Comparison of ENCODE assay signal across 7 cellular contexts in the genomic region with DNA sequence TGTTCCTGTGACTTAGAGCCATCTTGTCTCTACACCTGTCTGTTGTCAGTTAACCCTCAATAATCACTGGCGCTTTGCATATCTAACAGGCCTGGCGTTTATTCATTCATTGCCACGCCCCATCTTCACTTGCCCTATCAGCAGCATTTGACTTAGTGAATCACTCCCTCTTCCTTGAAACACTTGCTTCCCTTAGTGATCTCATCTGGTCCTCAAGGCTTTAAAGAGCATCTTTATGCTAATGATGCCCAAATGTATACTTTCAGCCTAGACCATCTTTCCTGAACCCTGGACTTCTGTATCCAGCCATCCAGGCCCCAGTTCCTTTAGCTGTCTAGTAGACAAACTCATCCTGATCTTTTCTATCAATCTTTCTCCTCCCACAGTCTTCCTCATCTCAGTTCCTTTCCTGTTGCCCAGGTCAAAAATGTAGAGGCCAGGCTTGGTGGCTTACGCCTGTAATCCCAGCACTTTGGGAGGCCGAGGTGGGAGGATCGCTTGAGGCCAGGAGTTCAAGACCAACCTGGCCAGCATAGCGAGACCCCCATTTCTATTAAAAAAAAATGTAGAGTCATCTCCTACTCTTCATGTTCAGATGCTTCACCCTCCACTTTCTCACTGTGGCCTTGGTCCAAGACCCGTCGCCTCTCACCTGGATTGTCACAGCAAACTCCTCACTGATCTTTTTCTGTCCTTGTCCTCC. TPM values are rescaled to one million over a fixed set of nuclear protein-coding genes. Genes with fewer than 3 reads are reported as not detected.
DNase-seq lines count a peak whose midpoint lies in the region; ATAC-seq and TF ChIP-seq lines count a peak whose summit lies in the region.

No MANE protein-coding gene starts in this region.

- H3K79me2 ChIP-seq in OCI-LY7 (ENCODE audit: insufficient read depth, low read depth, low read length) = no peaks in the 10 kb centered on the region

- no peak overlapping the region for H3K27ac ChIP-seq in CD8-positive, alpha-beta T cell (ENCODE audit: low read depth, low read length)
- no peak overlapping the region for H3K27ac ChIP-seq in OCI-LY7 (ENCODE audit: low read depth, low read length, poor library complexity, severe bottlenecking)

- no peak for DNase-seq in CD8-positive, alpha-beta T cell
- peak; percentile 30 for DNase-seq in HCEC 1CT
- DNase-seq in activated naive CD8-positive, alpha-beta T cell treated with anti-CD3 and anti-CD28 coated beads, Interleukin-2, amount 10 ng/mL, durations not matched to agents 7 days and 5 days = peak; percentile 1
- peak; percentile 85 for DNase-seq in myocyte (ENCODE audit: low read depth)
- no peak for DNase-seq in D341Med (ENCODE audit: low spot score)
- no peak for DNase-seq in OCI-LY7 (ENCODE audit: low spot score)
- no peak for DNase-seq in COLO668 (lab: John Stamatoyannopoulos, UW; ENCODE audit: unreplicated experiment)

- no peaks in the 10 kb centered on the region for H3K9me3 Mint-ChIP-seq in CD8-positive, alpha-beta T cell
- no peaks in the 10 kb centered on the region for H3K9me3 Mint-ChIP-seq in activated naive CD8-positive, alpha-beta T cell treated with anti-CD3 and anti-CD28 coated beads, Interleukin-2, amount 10 ng/mL, durations not matched to agents 7 days and 5 days

- no peaks in the 10 kb centered on the region for H4K20me1 ChIP-seq in OCI-LY7 (ENCODE audit: insufficient read depth, low read length)

- CTCF ChIA-PET in CD8-positive, alpha-beta T cell (lab: Charles Lee) = no interaction called here
- CTCF ChIA-PET in OCI-LY7 (lab: Charles Lee; ENCODE audit: unreplicated experiment) = no interaction called here

- BruUV-seq in OCI-LY7 (replicated peaks; lab: Mats Ljungman, UMichigan) = no TSS peak

- H3K4me1 ChIP-seq in CD8-positive, alpha-beta T cell (ENCODE audit: insufficient read depth, low read length) = peaks cover 16% of the 10 kb centered on the region
- no peaks in the 10 kb centered on the region for H3K4me1 ChIP-seq in OCI-LY7 (ENCODE audit: insufficient read depth, low read length, poor library complexity, severe bottlenecking)

- no peaks in the 10 kb centered on the region for H3K36me3 ChIP-seq in CD8-positive, alpha-beta T cell (ENCODE audit: insufficient read depth, low read length)
- no peaks in the 10 kb centered on the region for H3K36me3 ChIP-seq in OCI-LY7 (ENCODE audit: insufficient read depth, low read length)

- intact Hi-C loops in CD8-positive, alpha-beta T cell (cut with DNase I, micrococcal nuclease) = no loop called here
- intact Hi-C loops in OCI-LY7 (cut with micrococcal nuclease; ENCODE audit: unreplicated experiment) = no loop called here

- H3K27ac Mint-ChIP-seq in CD8-positive, alpha-beta T cell = no peak overlapping the region
- H3K27ac Mint-ChIP-seq in activated naive CD8-positive, alpha-beta T cell treated with anti-CD3 and anti-CD28 coated beads, Interleukin-2, amount 10 ng/mL, durations not matched to agents 7 days and 5 days = no peak overlapping the region

- peak overlapping the region; percentile 81 for H3K4me3 Mint-ChIP-seq in CD8-positive, alpha-beta T cell
- H3K4me3 Mint-ChIP-seq in activated naive CD8-positive, alpha-beta T cell treated with anti-CD3 and anti-CD28 coated beads, Interleukin-2, amount 10 ng/mL, durations not matched to agents 7 days and 5 days = peak overlapping the region; percentile 0

- no peaks in the 10 kb centered on the region for H3K9me3 ChIP-seq in CD8-positive, alpha-beta T cell (ENCODE audit: low read length)
- H3K9me3 ChIP-seq in OCI-LY7 (ENCODE audit: low read length) = no peaks in the 10 kb centered on the region

- peaks cover 55% of the 10 kb centered on the region for H3K27me3 Mint-ChIP-seq in CD8-positive, alpha-beta T cell (ENCODE audit: low read depth)
- H3K27me3 Mint-ChIP-seq in activated naive CD8-positive, alpha-beta T cell treated with anti-CD3 and anti-CD28 coated beads, Interleukin-2, amount 10 ng/mL, durations not matched to agents 7 days and 5 days = peaks cover 59% of the 10 kb centered on the region

- H3K4me2 ChIP-seq in OCI-LY7 (ENCODE audit: low read length) = no peak overlapping the region

- peaks cover 27% of the 10 kb centered on the region for H3K4me1 Mint-ChIP-seq in CD8-positive, alpha-beta T cell (ENCODE audit: low read depth)
- H3K4me1 Mint-ChIP-seq in activated naive CD8-positive, alpha-beta T cell treated with anti-CD3 and anti-CD28 coated beads, Interleukin-2, amount 10 ng/mL, durations not matched to agents 7 days and 5 days = peaks cover 13% of the 10 kb centered on the region

- no peak overlapping the region for H3K4me3 ChIP-seq in CD8-positive, alpha-beta T cell (ENCODE audit: low read depth, low read length)
- no peak overlapping the region for H3K4me3 ChIP-seq in OCI-LY7 (ENCODE audit: low read depth, low read length, poor library complexity, severe bottlenecking)

- no peak overlapping the region for H2AFZ ChIP-seq in OCI-LY7 (ENCODE audit: low read length)

- H3K36me3 Mint-ChIP-seq in CD8-positive, alpha-beta T cell = no peaks in the 10 kb centered on the region
- peaks cover 5% of the 10 kb centered on the region for H3K36me3 Mint-ChIP-seq in activated naive CD8-positive, alpha-beta T cell treated with anti-CD3 and anti-CD28 coated beads, Interleukin-2, amount 10 ng/mL, durations not matched to agents 7 days and 5 days

- peaks cover 12% of the 10 kb centered on the region for H3K27me3 ChIP-seq in CD8-positive, alpha-beta T cell (ENCODE audit: insufficient read depth, low read length)

- ATAC-seq in CD8-positive, alpha-beta T cell = no peak
- ATAC-seq in activated naive CD8-positive, alpha-beta T cell treated with anti-CD3 and anti-CD28 coated beads, Interleukin-2, amount 10 ng/mL, durations not matched to agents 7 days and 5 days (ENCODE audit: low read depth) = no peak

- no peaks in the 10 kb centered on the region for H3K9me2 ChIP-seq in OCI-LY7 (ENCODE audit: insufficient read depth, low read length)

- POLR2A ChIA-PET in CD8-positive, alpha-beta T cell (lab: Charles Lee) = no interaction called here
- POLR2A ChIA-PET in activated naive CD8-positive, alpha-beta T cell treated with anti-CD3 and anti-CD28 coated beads, Interleukin-2, amount 10 ng/mL, durations not matched to agents 7 days and 5 days (lab: Charles Lee) = no interaction called here
- POLR2A ChIA-PET in OCI-LY7 (lab: Charles Lee) = no interaction called here

- no peak for TF ChIP-seq CTCF in CD8-positive, alpha-beta T cell (IDR thresholded peaks at IDR 0.05)
- no peak for TF ChIP-seq CTCF in OCI-LY7 (conservative IDR thresholded peaks at IDR 0.05; ENCODE audit: low read length)

RNA-seq across cellular contexts. Expression of a gene that starts 1.4 kb away (rescaled TPM):
- under 1 TPM in 1 of 2 experiments, not detected in 1; 0.08 TPM for total RNA-seq in CD8-positive, alpha-beta T cell
- total RNA-seq in activated naive CD8-positive, alpha-beta T cell treated with anti-CD3 and anti-CD28 coated beads, Interleukin-2, amount 10 ng/mL, durations not matched to agents 7 days and 5 days = under 1 TPM; 0.06 to 0.14 TPM
- total RNA-seq in myocyte = 24.9 and 28.9 TPM in 2 replicates
- 18.6 TPM for polyA plus RNA-seq in myocyte (2012)
- total RNA-seq in OCI-LY7 (2014; rRNA removed; shearing (Covaris generic)) = not detected in 2 replicates
- total RNA-seq in OCI-LY7 (2022) = 0.19 and 0.20 TPM in 2 replicates

RNA-seq across cellular contexts. Expression of a gene that starts 46.3 kb away (rescaled TPM):
- total RNA-seq in CD8-positive, alpha-beta T cell = not detected
- total RNA-seq in activated naive CD8-positive, alpha-beta T cell treated with anti-CD3 and anti-CD28 coated beads, Interleukin-2, amount 10 ng/mL, durations not matched to agents 7 days and 5 days = not detected
- total RNA-seq in myocyte = 0.08 and 0.31 TPM in 2 replicates
- 0.04 TPM for polyA plus RNA-seq in myocyte (2012)
- not detected in 2 replicates for total RNA-seq in OCI-LY7 (2014; rRNA removed; shearing (Covaris generic))
- not detected in 2 replicates for total RNA-seq in OCI-LY7 (2022)

Comparison
In these comparisons a context has a peak if more than half of its experiments do, and no peak if none do; other contexts are left out.
1. DNase-seq: peak in HCEC 1CT (single experiment), activated naive CD8-positive, alpha-beta T cell treated with anti-CD3 and anti-CD28 coated beads, Interleukin-2, amount 10 ng/mL, durations not matched to agents 7 days and 5 days (single experiment) and myocyte (single experiment); none in CD8-positive, alpha-beta T cell (0 of 7), D341Med (single experiment), OCI-LY7 (single experiment) and COLO668 (single experiment).
2. RNA of a gene that starts 1.4 kb away (total RNA-seq): 24.9 to 28.9 TPM in myocyte; 0.19 to 0.20 TPM in OCI-LY7, 0.06 to 0.14 TPM in activated naive CD8-positive, alpha-beta T cell treated with anti-CD3 and anti-CD28 coated beads, Interleukin-2, amount 10 ng/mL, durations not matched to agents 7 days and 5 days and 0.08 TPM in CD8-positive, alpha-beta T cell; every median in the first group is over 10 times any median in the second.